ENCODE assay signal across 21 cellular contexts in genomic region chr3:189317911-189318310, GRCh38.
DNase-seq lines count a peak whose midpoint lies in the region; ATAC-seq and TF ChIP-seq lines count a peak whose summit lies in the region.
"Had no signal": no experiment of that assay in that cellular context is flagged by ENCODE, and none has a peak within 500 bp of the region (broad histone marks: within the 10 kb centered on the region; RNA-seq: fewer than 3 reads in every experiment).

No MANE protein-coding gene starts in this region.

- TF ChIP-seq CTCF in PC-9 (conservative IDR thresholded peaks at IDR 0.05), result no peak
- no peak for TF ChIP-seq CTCF in mucosa of descending colon (IDR thresholded peaks at IDR 0.05)

- no peaks in the 10 kb centered on the region for H3K27me3 ChIP-seq in PC-9 (ENCODE audit: insufficient read depth, low read depth)

- H3K9me2 ChIP-seq in PC-9 (ENCODE audit: insufficient read depth), result no peaks in the 10 kb centered on the region

- CTCF ChIA-PET in PC-9 (lab: Charles Lee), result no interaction called here
- CTCF ChIA-PET in activated CD4-positive, alpha-beta memory T cell treated with anti-CD3 and anti-CD28 coated beads, Interleukin-2, amount 10 ng/mL, durations not matched to agents 7 days and 5 days (lab: Charles Lee), result no interaction called here

- no peaks in the 10 kb centered on the region for H3K4me1 Mint-ChIP-seq in stimulated activated memory B cell treated with anti-CD40 and anti-IgM and Interleukin-4, amounts not matched to agents 10 μg/mL and 1 μg/mL and 100 μg/mL, for 72 hours
- H3K4me1 Mint-ChIP-seq in activated CD4-positive, alpha-beta memory T cell treated with anti-CD3 and anti-CD28 coated beads, Interleukin-2, amount 10 ng/mL, durations not matched to agents 7 days and 5 days, result peaks cover 36% of the 10 kb centered on the region

- peak overlapping the region; percentile 53; the same call in 1 of the 2 replicates for H3K4me2 ChIP-seq in PC-9
- H3K4me2 ChIP-seq: BLaER1 treated with 17β-estradiol and CSF1 and Interleukin-3, amounts not matched to agents 10 nM and 100 nM had no signal

- H3F3A ChIP-seq in PC-9 (ENCODE audit: insufficient read depth, low read depth), result peaks cover 43% of the 10 kb centered on the region

- peaks cover 21% of the 10 kb centered on the region for H3K36me3 ChIP-seq in PC-9 (ENCODE audit: low read depth)
- H3K36me3 ChIP-seq in mucosa of descending colon (ENCODE audit: low read depth), result no peaks in the 10 kb centered on the region
- H3K36me3 ChIP-seq: BLaER1 treated with 17β-estradiol and CSF1 and Interleukin-3, amounts not matched to agents 10 nM and 100 nM had no signal

- peaks cover 38% of the 10 kb centered on the region for H3K4me1 ChIP-seq in PC-9 (replicated peaks; ENCODE audit: insufficient read depth)
- H3K4me1 ChIP-seq in mucosa of descending colon (ENCODE audit: low read depth), result peaks cover 10% of the 10 kb centered on the region
- H3K4me1 ChIP-seq: BLaER1 treated with 17β-estradiol and CSF1 and Interleukin-3, amounts not matched to agents 10 nM and 100 nM had no signal

- H4K20me1 ChIP-seq in PC-9 (ENCODE audit: insufficient read depth), result no peaks in the 10 kb centered on the region
- H4K20me1 ChIP-seq: BLaER1 treated with 17β-estradiol and CSF1 and Interleukin-3, amounts not matched to agents 10 nM and 100 nM had no signal

- intact Hi-C loops in PC-9 (cut with micrococcal nuclease; ENCODE audit: unreplicated experiment) (loop anchor here (2.0 to 5.0 kb wide), 2 partner anchors 75 to 1029 kb away; no protein-coding TSS in a partner anchor), mucosa of descending colon (cut with DNase I, micrococcal nuclease) (no loop called here)

- H3K4me3 ChIP-seq in PC-9 (no peak overlapping the region), mucosa of descending colon (no peak overlapping the region)
- H3K4me3 ChIP-seq: BLaER1 treated with 17β-estradiol and CSF1 and Interleukin-3, amounts not matched to agents 10 nM and 100 nM had no signal

- no peak overlapping the region for H3K4me3 Mint-ChIP-seq in stimulated activated memory B cell treated with anti-CD40 and anti-IgM and Interleukin-4, amounts not matched to agents 10 μg/mL and 1 μg/mL and 100 μg/mL, for 72 hours
- H3K4me3 Mint-ChIP-seq in activated CD4-positive, alpha-beta memory T cell treated with anti-CD3 and anti-CD28 coated beads, Interleukin-2, amount 10 ng/mL, durations not matched to agents 7 days and 5 days, result no peak overlapping the region
- H3K4me3 Mint-ChIP-seq: CD8-positive, alpha-beta T cell had no signal

- ATAC-seq in mucosa of descending colon, result peak; percentile 68
- ATAC-seq in stimulated activated memory B cell treated with anti-CD40 and anti-IgM and Interleukin-4, amounts not matched to agents 10 μg/mL and 1 μg/mL and 100 μg/mL, for 72 hours, result no peak
- ATAC-seq: CD8-positive, alpha-beta T cell; HCT116 had no signal

- DNase-seq in DMS53 treated with DMSO at 0.1 percent for 48 hours (lab: John Stamatoyannopoulos, UW; ENCODE audit: unreplicated experiment) (peak; percentile 58), NCI-H2029 treated with DMSO at 0.1 percent for 48 hours (lab: John Stamatoyannopoulos, UW) (peak; percentile 26), PC-9 (no peak), mucosa of descending colon (peak in 1 of 3 donors; percentile 57)
- no peak for DNase-seq in stimulated activated CD4-positive, alpha-beta T cell treated with anti-CD3 and anti-CD28 coated beads, Interleukin-2, amount 100 ng/mL, for 24 hours
- DNase-seq in activated CD4-positive, alpha-beta memory T cell treated with anti-CD3 and anti-CD28 coated beads, Interleukin-2, amount 10 ng/mL, durations not matched to agents 7 days and 5 days, result no peak
- DNase-seq: Calu3; CD8-positive, alpha-beta T cell; GOT3; Kasumi-1; MM.1S; NCI-H1092 treated with DMSO at 0.1 percent for 48 hours; NCI-H146; NCI-H2171; NCI-H774; OCI-M1; SIG-M5 had no signal

- no peak overlapping the region for H2AFZ ChIP-seq in PC-9

- BruUV-seq in PC-9 (replicated peaks; lab: Mats Ljungman, UMichigan), result no TSS peak

- H3K27ac Mint-ChIP-seq in stimulated activated memory B cell treated with anti-CD40 and anti-IgM and Interleukin-4, amounts not matched to agents 10 μg/mL and 1 μg/mL and 100 μg/mL, for 72 hours, result no peak overlapping the region
- no peak overlapping the region for H3K27ac Mint-ChIP-seq in activated CD4-positive, alpha-beta memory T cell treated with anti-CD3 and anti-CD28 coated beads, Interleukin-2, amount 10 ng/mL, durations not matched to agents 7 days and 5 days
- H3K27ac Mint-ChIP-seq: CD8-positive, alpha-beta T cell had no signal

- H3K9me3 ChIP-seq in PC-9 (ENCODE audit: insufficient read depth, low read depth), result peaks cover 52% of the 10 kb centered on the region
- H3K9me3 ChIP-seq in mucosa of descending colon, result no peaks in the 10 kb centered on the region
- H3K9me3 ChIP-seq: BLaER1 treated with 17β-estradiol and CSF1 and Interleukin-3, amounts not matched to agents 10 nM and 100 nM had no signal

- peaks cover 11% of the 10 kb centered on the region for H3K36me3 Mint-ChIP-seq in stimulated activated memory B cell treated with anti-CD40 and anti-IgM and Interleukin-4, amounts not matched to agents 10 μg/mL and 1 μg/mL and 100 μg/mL, for 72 hours
- H3K36me3 Mint-ChIP-seq in activated CD4-positive, alpha-beta memory T cell treated with anti-CD3 and anti-CD28 coated beads, Interleukin-2, amount 10 ng/mL, durations not matched to agents 7 days and 5 days (ENCODE audit: low read depth), result peaks cover 53% of the 10 kb centered on the region
- H3K36me3 Mint-ChIP-seq: CD8-positive, alpha-beta T cell had no signal

- peak overlapping the region; percentile 89 for H3K27ac ChIP-seq in PC-9
- H3K27ac ChIP-seq: BLaER1 treated with 17β-estradiol and CSF1 and Interleukin-3, amounts not matched to agents 10 nM and 100 nM; RWPE1 had no signal

- POLR2A ChIA-PET in PC-9 (lab: Charles Lee; ENCODE audit: unreplicated experiment), result interaction anchor here (0.6 kb wide), 1 partner anchor 21 kb away, joined by 4 read pairs; no protein-coding TSS in a partner anchor
- POLR2A ChIA-PET in activated CD4-positive, alpha-beta memory T cell treated with anti-CD3 and anti-CD28 coated beads, Interleukin-2, amount 10 ng/mL, durations not matched to agents 7 days and 5 days (lab: Charles Lee), result no interaction called here

- H3K9me3 Mint-ChIP-seq in stimulated activated memory B cell treated with anti-CD40 and anti-IgM and Interleukin-4, amounts not matched to agents 10 μg/mL and 1 μg/mL and 100 μg/mL, for 72 hours, result peaks cover 6% of the 10 kb centered on the region
- peaks cover 21% of the 10 kb centered on the region for H3K9me3 Mint-ChIP-seq in activated CD4-positive, alpha-beta memory T cell treated with anti-CD3 and anti-CD28 coated beads, Interleukin-2, amount 10 ng/mL, durations not matched to agents 7 days and 5 days
- H3K9me3 Mint-ChIP-seq: CD8-positive, alpha-beta T cell had no signal

- H3K27me3 Mint-ChIP-seq in stimulated activated memory B cell treated with anti-CD40 and anti-IgM and Interleukin-4, amounts not matched to agents 10 μg/mL and 1 μg/mL and 100 μg/mL, for 72 hours, result peaks cover 65% of the 10 kb centered on the region
- no peaks in the 10 kb centered on the region for H3K27me3 Mint-ChIP-seq in activated CD4-positive, alpha-beta memory T cell treated with anti-CD3 and anti-CD28 coated beads, Interleukin-2, amount 10 ng/mL, durations not matched to agents 7 days and 5 days

- H3K79me2 ChIP-seq in PC-9 (ENCODE audit: low read depth), result no peaks in the 10 kb centered on the region

Comparison
In these comparisons a context has a peak if more than half of its experiments do, and no peak if none do; other contexts are left out.
1. DNase-seq: peak in DMS53 treated with DMSO at 0.1 percent for 48 hours (single experiment) and NCI-H2029 treated with DMSO at 0.1 percent for 48 hours (single experiment); none in PC-9 (0 of 2), stimulated activated CD4-positive, alpha-beta T cell treated with anti-CD3 and anti-CD28 coated beads, Interleukin-2, amount 100 ng/mL, for 24 hours (0 of 2) and activated CD4-positive, alpha-beta memory T cell treated with anti-CD3 and anti-CD28 coated beads, Interleukin-2, amount 10 ng/mL, durations not matched to agents 7 days and 5 days (single experiment).